Comparison of ENCODE assay signal across 1 cellular context in genomic region chr3:33067484-33067883, GRCh38.
TF ChIP-seq lines count a peak whose summit lies in the region.

No MANE protein-coding gene starts in this region.

TF ChIP-seq in HepG2, 621 proteins besides CTCF, POLR2A, EP300 and RAD21 (continued from another document):
- no peak for TF ChIP-seq REST (IDR thresholded peaks at IDR 0.05; ENCODE audit: borderline replicate concordance in 1 of 2, low read depth in 1 of 2, low read length in 2 of 2)
- TF ChIP-seq ZBTB33 (CRISPR knock-in tag; IDR thresholded peaks at IDR 0.05): peak; percentile 61
- TF ChIP-seq TRIM22 (IDR thresholded peaks at IDR 0.05): no peak
- TF ChIP-seq GFI1 (CRISPR knock-in tag; IDR thresholded peaks at IDR 0.05; ENCODE audit: borderline replicate concordance): no peak
- TF ChIP-seq TFDP2 (CRISPR knock-in tag; IDR thresholded peaks at IDR 0.05): no peak
- TF ChIP-seq MAFK (conservative IDR thresholded peaks at IDR 0.05 in 1 of 2, IDR thresholded peaks at IDR 0.05 in 1 of 2; ENCODE audit: low read length in 2 of 2): no peak
- no peak for TF ChIP-seq BCL3 (CRISPR knock-in tag; IDR thresholded peaks at IDR 0.05)
- TF ChIP-seq ZZZ3 (CRISPR knock-in tag; IDR thresholded peaks at IDR 0.05; ENCODE audit: borderline replicate concordance): no peak
- TF ChIP-seq ZNF7 (CRISPR knock-in tag; IDR thresholded peaks at IDR 0.05): no peak
- no peak for TF ChIP-seq KMT2B (CRISPR knock-in tag; IDR thresholded peaks at IDR 0.05)
- no peak for TF ChIP-seq FOXM1 (CRISPR knock-in tag; IDR thresholded peaks at IDR 0.05)
- no peak for TF ChIP-seq MLXIP (CRISPR knock-in tag; IDR thresholded peaks at IDR 0.05; ENCODE audit: borderline replicate concordance)
- TF ChIP-seq NFYB (CRISPR knock-in tag; IDR thresholded peaks at IDR 0.05): no peak
- TF ChIP-seq AGO2 (optimal IDR thresholded peaks at IDR 0.05; ENCODE audit: low read depth, low read length): no peak
- TF ChIP-seq ZNF580 (CRISPR knock-in tag; IDR thresholded peaks at IDR 0.05; ENCODE audit: borderline replicate concordance, low read depth): no peak
- TF ChIP-seq ZNF484 (CRISPR knock-in tag; IDR thresholded peaks at IDR 0.05; ENCODE audit: borderline replicate concordance, low read depth): no peak
- TF ChIP-seq ELF4 (CRISPR knock-in tag; IDR thresholded peaks at IDR 0.05; ENCODE audit: borderline replicate concordance): no peak
- no peak for TF ChIP-seq ZFP1 (CRISPR knock-in tag; IDR thresholded peaks at IDR 0.05)
- no peak for TF ChIP-seq EED (CRISPR knock-in tag; IDR thresholded peaks at IDR 0.05)
- TF ChIP-seq SOX13 (IDR thresholded peaks at IDR 0.05): no peak
- TF ChIP-seq SOX13 (CRISPR knock-in tag; conservative IDR thresholded peaks at IDR 0.05 in 1 of 2, IDR thresholded peaks at IDR 0.05 in 1 of 2): peak in 1 of 2 experiments; percentile 20; a peak in 1 of 4 replicates
- no peak for TF ChIP-seq ZNF614 (CRISPR knock-in tag; IDR thresholded peaks at IDR 0.05; ENCODE audit: borderline replicate concordance)
- no peak for TF ChIP-seq NBN (conservative IDR thresholded peaks at IDR 0.05)
- TF ChIP-seq BCL6 (CRISPR knock-in tag; IDR thresholded peaks at IDR 0.05): peak; percentile 85
- peak; percentile 8; the same call in 1 of the 2 replicates for TF ChIP-seq ARID3A (IDR thresholded peaks at IDR 0.05; ENCODE audit: low read depth, low read length)
- no peak for TF ChIP-seq PTBP1 (IDR thresholded peaks at IDR 0.05; ENCODE audit: low read depth, low read length, poor library complexity, severe bottlenecking)
- TF ChIP-seq ATAD3A (CRISPR knock-in tag; IDR thresholded peaks at IDR 0.05): no peak
- no peak for TF ChIP-seq ATF7 (IDR thresholded peaks at IDR 0.05)
- no peak for TF ChIP-seq ATF7 (CRISPR knock-in tag; IDR thresholded peaks at IDR 0.05)
- TF ChIP-seq ZNF33A (CRISPR knock-in tag; IDR thresholded peaks at IDR 0.05; ENCODE audit: borderline replicate concordance): no peak
- 0 out of 2 replicates have a peak, but pooled peaks have one; percentile 13 for TF ChIP-seq SAP130 (CRISPR knock-in tag; IDR thresholded peaks at IDR 0.05; ENCODE audit: low read depth)
- TF ChIP-seq ZNF33B (CRISPR knock-in tag; IDR thresholded peaks at IDR 0.05): no peak
- no peak for TF ChIP-seq AGO1 (IDR thresholded peaks at IDR 0.05; ENCODE audit: low read depth, low read length, poor library complexity, severe bottlenecking)
- TF ChIP-seq NR1H2 (CRISPR knock-in tag; IDR thresholded peaks at IDR 0.05; ENCODE audit: borderline replicate concordance, low read depth): no peak
